11 cellular contexts compared by ENCODE assay signal in genomic region chr7:151688236-151688780, GRCh38.
DNase-seq lines count a peak whose midpoint lies in the region; ATAC-seq and TF ChIP-seq lines count a peak whose summit lies in the region.
"Had no signal": no experiment of that assay in that cellular context is flagged by ENCODE, and none has a peak within 500 bp of the region (broad histone marks: within the 10 kb centered on the region; RNA-seq: fewer than 3 reads in every experiment).

No MANE protein-coding gene starts in this region.

- H3K36me3 ChIP-seq in ACC112 (ENCODE audit: insufficient read depth, low read length) (no peaks in the 10 kb centered on the region), PC-9 (ENCODE audit: low read depth) (no peaks in the 10 kb centered on the region), esophagus (ENCODE audit: control insufficient read depth in 2 of 2, insufficient read depth in 2 of 2, low read length in 1 of 2) (peaks cover 0 to 2% of the 10 kb centered on the region in 2 donors), parathyroid adenoma (ENCODE audit: control insufficient read depth, insufficient read depth, low read length) (no peaks in the 10 kb centered on the region)

- intact Hi-C loops in PC-9 (cut with micrococcal nuclease; ENCODE audit: unreplicated experiment), result loop anchor here (2.0 to 5.0 kb wide), 5 partner anchors 38 to 261 kb away; no protein-coding TSS in a partner anchor

- peaks cover 38% of the 10 kb centered on the region for H3F3A ChIP-seq in PC-9 (ENCODE audit: insufficient read depth, low read depth)

- TSS peak; percentile 68 for BruUV-seq in PC-9 (replicated peaks; lab: Mats Ljungman, UMichigan)

- no peaks in the 10 kb centered on the region for H3K9me3 ChIP-seq in PC-9 (ENCODE audit: insufficient read depth, low read depth)
- no peaks in the 10 kb centered on the region for H3K9me3 ChIP-seq in esophagus (ENCODE audit: control insufficient read depth in 2 of 2, insufficient read depth in 1 of 2, low read depth in 1 of 2, low read length in 1 of 2)
- no peaks in the 10 kb centered on the region for H3K9me3 ChIP-seq in parathyroid adenoma (ENCODE audit: control insufficient read depth, low read length)

- H3K4me1 ChIP-seq in ACC112 (ENCODE audit: control insufficient read depth, insufficient read depth, low read length, unreplicated experiment) (peaks cover 34% of the 10 kb centered on the region), PC-9 (replicated peaks; ENCODE audit: insufficient read depth) (peaks cover 53% of the 10 kb centered on the region), esophagus (ENCODE audit: control insufficient read depth in 2 of 2, insufficient read depth in 2 of 2, low read length in 1 of 2) (peaks cover 5 to 20% of the 10 kb centered on the region in 2 donors), parathyroid adenoma (peaks cover 10% of the 10 kb centered on the region)

- peak overlapping the region; percentile 60 for H3K4me2 ChIP-seq in PC-9
- no peak overlapping the region for H3K4me2 ChIP-seq in parathyroid adenoma (ENCODE audit: low read length)

- H3K27me3 ChIP-seq in ACC112 (ENCODE audit: insufficient read depth, low read length) (no peaks in the 10 kb centered on the region), PC-9 (ENCODE audit: insufficient read depth, low read depth) (no peaks in the 10 kb centered on the region), esophagus (ENCODE audit: control insufficient read depth in 1 of 2, insufficient read depth in 2 of 2, low read length in 2 of 2) (no peaks in the 10 kb centered on the region), parathyroid adenoma (ENCODE audit: control insufficient read depth, insufficient read depth, low read length) (no peaks in the 10 kb centered on the region)

- H4K20me1 ChIP-seq in PC-9 (ENCODE audit: insufficient read depth), result no peaks in the 10 kb centered on the region

- no peak overlapping the region for H3K9ac ChIP-seq in parathyroid adenoma

- no peaks in the 10 kb centered on the region for H3K27me3 Mint-ChIP-seq in effector memory CD8-positive, alpha-beta T cell
- no peaks in the 10 kb centered on the region for H3K27me3 Mint-ChIP-seq in type B pancreatic cell
- no peaks in the 10 kb centered on the region for H3K27me3 Mint-ChIP-seq in natural killer cell treated with Interleukin-12 subunit alpha and Interleukin-12 subunit beta and Interleukin-15 and Interleukin-18, amount 100 ng/mL, for 72 hours
- H3K27me3 Mint-ChIP-seq: activated CD4-positive, alpha-beta memory T cell treated with anti-CD3 and anti-CD28 coated beads, Interleukin-2, amount 10 ng/mL, durations not matched to agents 7 days and 5 days had no signal

- no peak for ATAC-seq in effector memory CD8-positive, alpha-beta T cell (replicated peaks)
- ATAC-seq in natural killer cell treated with Interleukin-12 subunit alpha and Interleukin-12 subunit beta and Interleukin-15 and Interleukin-18, amount 100 ng/mL, for 72 hours, result no peak

- H3K4me3 Mint-ChIP-seq in effector memory CD8-positive, alpha-beta T cell, result no peak overlapping the region
- H3K4me3 Mint-ChIP-seq in type B pancreatic cell, result no peak overlapping the region
- H3K4me3 Mint-ChIP-seq in natural killer cell treated with Interleukin-12 subunit alpha and Interleukin-12 subunit beta and Interleukin-15 and Interleukin-18, amount 100 ng/mL, for 72 hours, result no peak overlapping the region
- H3K4me3 Mint-ChIP-seq: activated CD4-positive, alpha-beta memory T cell treated with anti-CD3 and anti-CD28 coated beads, Interleukin-2, amount 10 ng/mL, durations not matched to agents 7 days and 5 days had no signal

- DNase-seq in PC-9 (no peak), UCSD-AML1 (lab: John Stamatoyannopoulos, UW; ENCODE audit: unreplicated experiment) (no peak), type B pancreatic cell (ENCODE audit: extremely low spot score, unreplicated experiment) (no peak)
- DNase-seq in effector memory CD8-positive, alpha-beta T cell, result no peak
- no peak for DNase-seq in natural killer cell treated with Interleukin-12 subunit alpha and Interleukin-12 subunit beta and Interleukin-15 and Interleukin-18, amount 100 ng/mL, for 72 hours (ENCODE audit: low spot score)
- DNase-seq: activated CD4-positive, alpha-beta memory T cell treated with anti-CD3 and anti-CD28 coated beads, Interleukin-2, amount 10 ng/mL, durations not matched to agents 7 days and 5 days; activated gamma-delta T cell treated with Interleukin-2 at 50 U/mL for 16 hours; T-helper 2 cell had no signal

- H3K36me3 Mint-ChIP-seq in effector memory CD8-positive, alpha-beta T cell (ENCODE audit: insufficient read depth), result peaks cover 4% of the 10 kb centered on the region
- H3K36me3 Mint-ChIP-seq in type B pancreatic cell, result no peaks in the 10 kb centered on the region
- H3K36me3 Mint-ChIP-seq in natural killer cell treated with Interleukin-12 subunit alpha and Interleukin-12 subunit beta and Interleukin-15 and Interleukin-18, amount 100 ng/mL, for 72 hours, result no peaks in the 10 kb centered on the region

- peaks cover 0 to 4% of the 10 kb centered on the region in 2 donors for H3K4me1 Mint-ChIP-seq in effector memory CD8-positive, alpha-beta T cell (ENCODE audit: low read depth in 2 of 2)
- H3K4me1 Mint-ChIP-seq in type B pancreatic cell (ENCODE audit: unreplicated experiment), result peaks cover 28% of the 10 kb centered on the region
- peaks cover 0 to 2% of the 10 kb centered on the region in 2 donors for H3K4me1 Mint-ChIP-seq in natural killer cell treated with Interleukin-12 subunit alpha and Interleukin-12 subunit beta and Interleukin-15 and Interleukin-18, amount 100 ng/mL, for 72 hours (ENCODE audit: low read depth in 2 of 2)
- H3K4me1 Mint-ChIP-seq: activated CD4-positive, alpha-beta memory T cell treated with anti-CD3 and anti-CD28 coated beads, Interleukin-2, amount 10 ng/mL, durations not matched to agents 7 days and 5 days had no signal

- POLR2A ChIA-PET in PC-9 (lab: Charles Lee; ENCODE audit: unreplicated experiment), result interaction anchor here (0.6 kb wide), 1 partner anchor 94 kb away, joined by 3 read pairs; no protein-coding TSS in a partner anchor

- H2AFZ ChIP-seq in ACC112 (ENCODE audit: low read length, unreplicated experiment), result no peak overlapping the region
- no peak overlapping the region for H2AFZ ChIP-seq in PC-9
- no peak overlapping the region for H2AFZ ChIP-seq in parathyroid adenoma

- H3K27ac Mint-ChIP-seq in effector memory CD8-positive, alpha-beta T cell, result no peak overlapping the region
- H3K27ac Mint-ChIP-seq in type B pancreatic cell, result no peak overlapping the region
- H3K27ac Mint-ChIP-seq in natural killer cell treated with Interleukin-12 subunit alpha and Interleukin-12 subunit beta and Interleukin-15 and Interleukin-18, amount 100 ng/mL, for 72 hours, result peak overlapping the region in 1 of 2 donors; percentile 35
- H3K27ac Mint-ChIP-seq: activated CD4-positive, alpha-beta memory T cell treated with anti-CD3 and anti-CD28 coated beads, Interleukin-2, amount 10 ng/mL, durations not matched to agents 7 days and 5 days had no signal

- H3K79me2 ChIP-seq in ACC112 (ENCODE audit: control insufficient read depth, insufficient read depth, low read length, unreplicated experiment) (no peaks in the 10 kb centered on the region), PC-9 (ENCODE audit: low read depth) (no peaks in the 10 kb centered on the region), parathyroid adenoma (no peaks in the 10 kb centered on the region)

- H3K9me3 Mint-ChIP-seq in effector memory CD8-positive, alpha-beta T cell, result no peaks in the 10 kb centered on the region
- H3K9me3 Mint-ChIP-seq in type B pancreatic cell, result no peaks in the 10 kb centered on the region
- H3K9me3 Mint-ChIP-seq in natural killer cell treated with Interleukin-12 subunit alpha and Interleukin-12 subunit beta and Interleukin-15 and Interleukin-18, amount 100 ng/mL, for 72 hours, result no peaks in the 10 kb centered on the region
- H3K9me3 Mint-ChIP-seq: activated CD4-positive, alpha-beta memory T cell treated with anti-CD3 and anti-CD28 coated beads, Interleukin-2, amount 10 ng/mL, durations not matched to agents 7 days and 5 days had no signal

- WGBS in esophagus, 2 donors, result 85 to 86% methylated on average over 19 of the region's 19 CpGs

- TF ChIP-seq CTCF in PC-9 (conservative IDR thresholded peaks at IDR 0.05), result no peak
- TF ChIP-seq CTCF in parathyroid adenoma (IDR thresholded peaks at IDR 0.05), result no peak
- TF ChIP-seq CTCF in type B pancreatic cell (conservative IDR thresholded peaks at IDR 0.05), result no peak

- H3K9me2 ChIP-seq in PC-9 (ENCODE audit: insufficient read depth), result no peaks in the 10 kb centered on the region

- CTCF ChIA-PET in PC-9 (lab: Charles Lee), result interaction anchor here (0.9 to 1.3 kb wide), 2 partner anchors 57 to 89 kb away, joined by 3 read pairs; no protein-coding TSS in a partner anchor

- H3K27ac ChIP-seq in ACC112 (ENCODE audit: low read depth, low read length) (peak overlapping the region; percentile 82), PC-9 (peak overlapping the region; percentile 84), esophagus (ENCODE audit: low read depth in 2 of 2, low read length in 1 of 2) (peak overlapping the region; percentile 6 to 11), parathyroid adenoma (peak overlapping the region; percentile 83)

- H3K4me3 ChIP-seq in ACC112 (ENCODE audit: low read depth, low read length) (no peak overlapping the region), PC-9 (no peak overlapping the region), esophagus (ENCODE audit: low read depth in 1 of 2, low read length in 2 of 2) (no peak overlapping the region), parathyroid adenoma (ENCODE audit: low read depth, low read length) (no peak overlapping the region)

Comparison
In these comparisons a context has a peak if more than half of its experiments do, and no peak if none do; other contexts are left out.
1. H3K27ac ChIP-seq: peak in every context shown above with its lines; median percentile 84 in PC-9; 83 in parathyroid adenoma; 82 in ACC112; 8 in esophagus.